1 cellular context compared by ENCODE assay signal in genomic region chr1:18443573-18444520, GRCh38.
TF ChIP-seq lines count a peak whose summit lies in the region.

No MANE protein-coding gene starts in this region.

TF ChIP-seq in K562, 482 proteins besides CTCF, POLR2A, EP300 and RAD21 (continued from another document and continues in another):
- TF ChIP-seq AFF1 (IDR thresholded peaks at IDR 0.05; ENCODE audit: low read depth in 1 of 2, partially characterized antibody in 2 of 2) (no peak), ZKSCAN1 (IDR thresholded peaks at IDR 0.05; ENCODE audit: low read depth, low read length) (no peak), ZNF174 (CRISPR knock-in tag; IDR thresholded peaks at IDR 0.05) (peak; percentile 28; the same call in 1 of the 2 replicates), TCF7 (IDR thresholded peaks at IDR 0.05; ENCODE audit: borderline replicate concordance) (no peak), FOXK1 (CRISPR knock-in tag; IDR thresholded peaks at IDR 0.05; ENCODE audit: borderline replicate concordance) (no peak), FOXP1 (CRISPR knock-in tag; IDR thresholded peaks at IDR 0.05) (no peak), CREB5 (CRISPR knock-in tag; IDR thresholded peaks at IDR 0.05) (peak; percentile 94), TAF15 (IDR thresholded peaks at IDR 0.05; ENCODE audit: low read depth, low read length) (no peak), DMBX1 (CRISPR knock-in tag; IDR thresholded peaks at IDR 0.05; ENCODE audit: borderline replicate concordance) (no peak), ZNF324 (CRISPR knock-in tag; IDR thresholded peaks at IDR 0.05) (peak; percentile 49; the same call in 1 of the 2 replicates), ID3 (CRISPR knock-in tag; IDR thresholded peaks at IDR 0.05) (no peak), ID3 (tag; IDR thresholded peaks at IDR 0.05) (peak; percentile 79), ZNF23 (CRISPR knock-in tag; IDR thresholded peaks at IDR 0.05) (peak; percentile 40; the same call in 1 of the 2 replicates), HEY1 (CRISPR knock-in tag; IDR thresholded peaks at IDR 0.05; ENCODE audit: borderline replicate concordance) (peak; percentile 27; the same call in 1 of the 2 replicates), KLF6 (CRISPR knock-in tag; IDR thresholded peaks at IDR 0.05; ENCODE audit: borderline replicate concordance) (peak; percentile 94), CHCHD3 (CRISPR knock-in tag; IDR thresholded peaks at IDR 0.05) (no peak), CREM (IDR thresholded peaks at IDR 0.05; ENCODE audit: low read depth) (no peak), CEBPB (tag; IDR thresholded peaks at IDR 0.05) (no peak), PRMT5 (CRISPR knock-in tag; IDR thresholded peaks at IDR 0.05) (no peak), MAFG (tag; conservative IDR thresholded peaks at IDR 0.05) (peak; percentile 82), RREB1 (CRISPR knock-in tag; IDR thresholded peaks at IDR 0.05) (peak; percentile 93; the same call in 1 of the 2 replicates), ZBTB2 (IDR thresholded peaks at IDR 0.05) (no peak), HDAC3 (IDR thresholded peaks at IDR 0.05; ENCODE audit: borderline replicate concordance, partially characterized antibody) (no peak), ZNF165 (CRISPR knock-in tag; IDR thresholded peaks at IDR 0.05; ENCODE audit: borderline replicate concordance) (peak; percentile 96), ZBED1 (IDR thresholded peaks at IDR 0.05) (no peak), SIN3A (IDR thresholded peaks at IDR 0.05; ENCODE audit: borderline replicate concordance in 2 of 2, control insufficient read depth in 1 of 2, low read depth in 2 of 2, low read length in 2 of 2) (no peak), YY1 (IDR thresholded peaks at IDR 0.05; ENCODE audit: borderline replicate concordance in 1 of 3, control insufficient read depth in 1 of 3, extremely low read depth in 1 of 3, insufficient read depth in 3 of 3, insufficient read length in 1 of 3, insufficient replicate concordance in 2 of 3, low read depth in 1 of 3, low read length in 2 of 3) (no peak)
- TF ChIP-seq, protein P1, sequence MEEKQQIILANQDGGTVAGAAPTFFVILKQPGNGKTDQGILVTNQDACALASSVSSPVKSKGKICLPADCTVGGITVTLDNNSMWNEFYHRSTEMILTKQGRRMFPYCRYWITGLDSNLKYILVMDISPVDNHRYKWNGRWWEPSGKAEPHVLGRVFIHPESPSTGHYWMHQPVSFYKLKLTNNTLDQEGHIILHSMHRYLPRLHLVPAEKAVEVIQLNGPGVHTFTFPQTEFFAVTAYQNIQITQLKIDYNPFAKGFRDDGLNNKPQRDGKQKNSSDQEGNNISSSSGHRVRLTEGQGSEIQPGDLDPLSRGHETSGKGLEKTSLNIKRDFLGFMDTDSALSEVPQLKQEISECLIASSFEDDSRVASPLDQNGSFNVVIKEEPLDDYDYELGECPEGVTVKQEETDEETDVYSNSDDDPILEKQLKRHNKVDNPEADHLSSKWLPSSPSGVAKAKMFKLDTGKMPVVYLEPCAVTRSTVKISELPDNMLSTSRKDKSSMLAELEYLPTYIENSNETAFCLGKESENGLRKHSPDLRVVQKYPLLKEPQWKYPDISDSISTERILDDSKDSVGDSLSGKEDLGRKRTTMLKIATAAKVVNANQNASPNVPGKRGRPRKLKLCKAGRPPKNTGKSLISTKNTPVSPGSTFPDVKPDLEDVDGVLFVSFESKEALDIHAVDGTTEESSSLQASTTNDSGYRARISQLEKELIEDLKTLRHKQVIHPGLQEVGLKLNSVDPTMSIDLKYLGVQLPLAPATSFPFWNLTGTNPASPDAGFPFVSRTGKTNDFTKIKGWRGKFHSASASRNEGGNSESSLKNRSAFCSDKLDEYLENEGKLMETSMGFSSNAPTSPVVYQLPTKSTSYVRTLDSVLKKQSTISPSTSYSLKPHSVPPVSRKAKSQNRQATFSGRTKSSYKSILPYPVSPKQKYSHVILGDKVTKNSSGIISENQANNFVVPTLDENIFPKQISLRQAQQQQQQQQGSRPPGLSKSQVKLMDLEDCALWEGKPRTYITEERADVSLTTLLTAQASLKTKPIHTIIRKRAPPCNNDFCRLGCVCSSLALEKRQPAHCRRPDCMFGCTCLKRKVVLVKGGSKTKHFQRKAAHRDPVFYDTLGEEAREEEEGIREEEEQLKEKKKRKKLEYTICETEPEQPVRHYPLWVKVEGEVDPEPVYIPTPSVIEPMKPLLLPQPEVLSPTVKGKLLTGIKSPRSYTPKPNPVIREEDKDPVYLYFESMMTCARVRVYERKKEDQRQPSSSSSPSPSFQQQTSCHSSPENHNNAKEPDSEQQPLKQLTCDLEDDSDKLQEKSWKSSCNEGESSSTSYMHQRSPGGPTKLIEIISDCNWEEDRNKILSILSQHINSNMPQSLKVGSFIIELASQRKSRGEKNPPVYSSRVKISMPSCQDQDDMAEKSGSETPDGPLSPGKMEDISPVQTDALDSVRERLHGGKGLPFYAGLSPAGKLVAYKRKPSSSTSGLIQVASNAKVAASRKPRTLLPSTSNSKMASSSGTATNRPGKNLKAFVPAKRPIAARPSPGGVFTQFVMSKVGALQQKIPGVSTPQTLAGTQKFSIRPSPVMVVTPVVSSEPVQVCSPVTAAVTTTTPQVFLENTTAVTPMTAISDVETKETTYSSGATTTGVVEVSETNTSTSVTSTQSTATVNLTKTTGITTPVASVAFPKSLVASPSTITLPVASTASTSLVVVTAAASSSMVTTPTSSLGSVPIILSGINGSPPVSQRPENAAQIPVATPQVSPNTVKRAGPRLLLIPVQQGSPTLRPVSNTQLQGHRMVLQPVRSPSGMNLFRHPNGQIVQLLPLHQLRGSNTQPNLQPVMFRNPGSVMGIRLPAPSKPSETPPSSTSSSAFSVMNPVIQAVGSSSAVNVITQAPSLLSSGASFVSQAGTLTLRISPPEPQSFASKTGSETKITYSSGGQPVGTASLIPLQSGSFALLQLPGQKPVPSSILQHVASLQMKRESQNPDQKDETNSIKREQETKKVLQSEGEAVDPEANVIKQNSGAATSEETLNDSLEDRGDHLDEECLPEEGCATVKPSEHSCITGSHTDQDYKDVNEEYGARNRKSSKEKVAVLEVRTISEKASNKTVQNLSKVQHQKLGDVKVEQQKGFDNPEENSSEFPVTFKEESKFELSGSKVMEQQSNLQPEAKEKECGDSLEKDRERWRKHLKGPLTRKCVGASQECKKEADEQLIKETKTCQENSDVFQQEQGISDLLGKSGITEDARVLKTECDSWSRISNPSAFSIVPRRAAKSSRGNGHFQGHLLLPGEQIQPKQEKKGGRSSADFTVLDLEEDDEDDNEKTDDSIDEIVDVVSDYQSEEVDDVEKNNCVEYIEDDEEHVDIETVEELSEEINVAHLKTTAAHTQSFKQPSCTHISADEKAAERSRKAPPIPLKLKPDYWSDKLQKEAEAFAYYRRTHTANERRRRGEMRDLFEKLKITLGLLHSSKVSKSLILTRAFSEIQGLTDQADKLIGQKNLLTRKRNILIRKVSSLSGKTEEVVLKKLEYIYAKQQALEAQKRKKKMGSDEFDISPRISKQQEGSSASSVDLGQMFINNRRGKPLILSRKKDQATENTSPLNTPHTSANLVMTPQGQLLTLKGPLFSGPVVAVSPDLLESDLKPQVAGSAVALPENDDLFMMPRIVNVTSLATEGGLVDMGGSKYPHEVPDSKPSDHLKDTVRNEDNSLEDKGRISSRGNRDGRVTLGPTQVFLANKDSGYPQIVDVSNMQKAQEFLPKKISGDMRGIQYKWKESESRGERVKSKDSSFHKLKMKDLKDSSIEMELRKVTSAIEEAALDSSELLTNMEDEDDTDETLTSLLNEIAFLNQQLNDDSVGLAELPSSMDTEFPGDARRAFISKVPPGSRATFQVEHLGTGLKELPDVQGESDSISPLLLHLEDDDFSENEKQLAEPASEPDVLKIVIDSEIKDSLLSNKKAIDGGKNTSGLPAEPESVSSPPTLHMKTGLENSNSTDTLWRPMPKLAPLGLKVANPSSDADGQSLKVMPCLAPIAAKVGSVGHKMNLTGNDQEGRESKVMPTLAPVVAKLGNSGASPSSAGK (IDR thresholded peaks at IDR 0.05): no peak
- TF ChIP-seq, protein P2, sequence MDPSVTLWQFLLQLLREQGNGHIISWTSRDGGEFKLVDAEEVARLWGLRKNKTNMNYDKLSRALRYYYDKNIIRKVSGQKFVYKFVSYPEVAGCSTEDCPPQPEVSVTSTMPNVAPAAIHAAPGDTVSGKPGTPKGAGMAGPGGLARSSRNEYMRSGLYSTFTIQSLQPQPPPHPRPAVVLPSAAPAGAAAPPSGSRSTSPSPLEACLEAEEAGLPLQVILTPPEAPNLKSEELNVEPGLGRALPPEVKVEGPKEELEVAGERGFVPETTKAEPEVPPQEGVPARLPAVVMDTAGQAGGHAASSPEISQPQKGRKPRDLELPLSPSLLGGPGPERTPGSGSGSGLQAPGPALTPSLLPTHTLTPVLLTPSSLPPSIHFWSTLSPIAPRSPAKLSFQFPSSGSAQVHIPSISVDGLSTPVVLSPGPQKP (CRISPR knock-in tag; IDR thresholded peaks at IDR 0.05): no peak
